ENCODE assay signal across 29 cellular contexts in genomic region chr3:140726061-140726460, GRCh38. TPM values are rescaled to one million over a fixed set of nuclear protein-coding genes. Genes with fewer than 3 reads are reported as not detected.
"Had no signal": no experiment of that assay in that cellular context is flagged by ENCODE, and none has a peak within 500 bp of the region (broad histone marks: within the 10 kb centered on the region; RNA-seq: fewer than 3 reads in every experiment).

No MANE protein-coding gene starts in this region.

- H3K9me3 ChIP-seq: left lung, neutrophil, ovary, psoas muscle, upper lobe of left lung had no signal

- H3K27ac ChIP-seq: brain microvascular endothelial cell, left lung, neutrophil, ovary, psoas muscle, upper lobe of left lung had no signal

- H3K36me3 ChIP-seq: brain microvascular endothelial cell, left lung, neutrophil, ovary, upper lobe of left lung had no signal

- ATAC-seq: activated CD4-positive, alpha-beta T cell treated with anti-CD3 and anti-CD28 coated beads for 36 hours; activated naive CD4-positive, alpha-beta T cell treated with anti-CD3 and anti-CD28 coated beads, Interleukin-2, amount 50 U/mL, for 72 hours; activated T-helper 17 cell treated with anti-CD3 and anti-CD28 coated beads, Interleukin-2, amount 50 U/mL, for 72 hours; left lung; natural killer cell treated with Interleukin-12 subunit alpha and Interleukin-12 subunit beta and Interleukin-15 and Interleukin-18, amount 100 ng/mL, for 72 hours; psoas muscle; right cardiac atrium; stimulated activated naive CD8-positive, alpha-beta T cell treated with anti-CD3 and anti-CD28 coated beads, Interleukin-15, Interleukin-2, amounts not matched to agents 100 U/mL and 50 U/mL, for 24 hours had no signal

- DNase-seq: activated B cell treated with CpG ODN at 0.5 μM for 24 hours; activated CD4-positive, alpha-beta T cell treated with anti-CD3 and anti-CD28 coated beads for 36 hours; activated CD4-positive, alpha-beta T cell treated with anti-CD3 and anti-CD28 coated beads, Interleukin-2, amount 50 U/mL, for 4 hours; activated CD8-positive, alpha-beta memory T cell treated with anti-CD3 and anti-CD28 coated beads for 24 hours; activated CD8-positive, alpha-beta memory T cell treated with anti-CD3 and anti-CD28 coated beads, Interleukin-2, amount 50 U/mL, for 4 hours; activated T-cell treated with anti-CD3 and anti-CD28 coated beads, Interleukin-2, amount 50 U/mL, for 24 hours; aorta; brain microvascular endothelial cell; dermis blood vessel endothelial cell; effector CD8-positive, alpha-beta T cell; erythroblast; foreskin fibroblast; immature natural killer cell; left lung; ovary; psoas muscle; right cardiac atrium; stimulated activated CD4-positive, alpha-beta T cell treated with anti-CD3 and anti-CD28 coated beads, Interleukin-4, amount 100 ng/mL, for 4 hours; stimulated activated naive CD8-positive, alpha-beta T cell treated with anti-CD3 and anti-CD28 coated beads, Interleukin-15, Interleukin-2, amounts not matched to agents 100 U/mL and 50 U/mL, for 24 hours; T-helper 9 cell; upper lobe of left lung had no signal

- H3K4me1 ChIP-seq: left lung, psoas muscle, upper lobe of left lung had no signal

- H3K4me3 ChIP-seq: left lung, lung, ovary, psoas muscle, upper lobe of left lung had no signal

RNA-seq across cellular contexts. Expression of gene TRIM42, which starts 48.2 kb away (rescaled TPM):
- total RNA-seq: activated B cell treated with CpG ODN at 0.5 μM for 24 hours; activated CD4-positive, alpha-beta T cell treated with anti-CD3 and anti-CD28 coated beads for 36 hours; activated naive CD4-positive, alpha-beta T cell treated with anti-CD3 and anti-CD28 coated beads, Interleukin-2, amount 50 U/mL, for 72 hours; activated T-helper 17 cell treated with anti-CD3 and anti-CD28 coated beads, Interleukin-2, amount 50 U/mL, for 72 hours; aorta; dermis blood vessel endothelial cell; fibroblast of lung; kidney epithelial cell; left lung; lung; natural killer cell treated with Interleukin-12 subunit alpha and Interleukin-12 subunit beta and Interleukin-15 and Interleukin-18, amount 100 ng/mL, for 72 hours; ovary; psoas muscle; right cardiac atrium; subcutaneous adipose tissue; upper lobe of left lung had no signal
